ENCODE assay signal across 14 cellular contexts in genomic region chr10:132541601-132542011, GRCh38. TPM values are rescaled to one million over a fixed set of nuclear protein-coding genes. Genes with fewer than 3 reads are reported as not detected.
DNase-seq lines count a peak whose midpoint lies in the region; ATAC-seq, FAIRE-seq and TF ChIP-seq lines count a peak whose summit lies in the region.
"Had no signal": no experiment of that assay in that cellular context is flagged by ENCODE, and none has a peak within 500 bp of the region (broad histone marks: within the 10 kb centered on the region; RNA-seq: fewer than 3 reads in every experiment).

No MANE protein-coding gene starts in this region.

- intact Hi-C loops in activated naive CD4-positive, alpha-beta T cell treated with anti-CD3 and anti-CD28 coated beads for 36 hours (cut with micrococcal nuclease): loop anchor here (5.0 kb wide), 1 partner anchor 716 kb away; no protein-coding TSS in a partner anchor
- intact Hi-C loops in lower lobe of right lung (cut with DNase I): no loop called here

- H3K23ac ChIP-seq in H1 (ENCODE audit: insufficient read length): no peak overlapping the region

- H3K36me3 Mint-ChIP-seq in activated naive CD4-positive, alpha-beta T cell treated with anti-CD3 and anti-CD28 coated beads for 36 hours (ENCODE audit: low read depth): peaks cover 9% of the 10 kb centered on the region
- peaks cover 12 to 33% of the 10 kb centered on the region in 2 donors for H3K36me3 Mint-ChIP-seq in stimulated activated naive B cell treated with anti-CD40 and anti-IgM and Interleukin-4, amounts not matched to agents 10 μg/mL and 1 μg/mL and 100 μg/mL, for 72 hours

- no peak overlapping the region for H3K4ac ChIP-seq in H1 (replicated peaks; ENCODE audit: insufficient read length, low read depth, low read length)

- H2BK12ac ChIP-seq in H1 (ENCODE audit: low read depth, low read length): no peak overlapping the region

- H3K4me1 ChIP-seq in H1 (replicated peaks in 1 of 4; ENCODE audit: control insufficient read depth in 3 of 4, insufficient read depth in 4 of 4, low read length in 3 of 4) (peaks cover 0 to 29% (median 18%) of the 10 kb centered on the region in 4 experiments; a peak in 6 of 7 replicates), lower lobe of right lung (peaks cover 73% of the 10 kb centered on the region)

- no peak overlapping the region for H2BK5ac ChIP-seq in H1 (ENCODE audit: low read depth, low read length)

- H3K27me3 Mint-ChIP-seq in activated naive CD4-positive, alpha-beta T cell treated with anti-CD3 and anti-CD28 coated beads for 36 hours (ENCODE audit: low read depth): no peaks in the 10 kb centered on the region
- no peaks in the 10 kb centered on the region for H3K27me3 Mint-ChIP-seq in stimulated activated naive B cell treated with anti-CD40 and anti-IgM and Interleukin-4, amounts not matched to agents 10 μg/mL and 1 μg/mL and 100 μg/mL, for 72 hours

- no peak overlapping the region for H3K14ac ChIP-seq in H1 (ENCODE audit: insufficient read length)

- in situ Hi-C loops in brain microvascular endothelial cell (cut with HindIII; ENCODE audit: low pct_ligation_motif_present, low sequenced_read_pairs): no loop called here

- H3K56ac ChIP-seq in H1 (replicated peaks; ENCODE audit: insufficient read length, low read depth, low read length): no peak overlapping the region

- peak; percentile 76 for DNase-seq in activated naive CD4-positive, alpha-beta T cell treated with anti-CD3 and anti-CD28 coated beads for 36 hours
- DNase-seq in activated naive CD4-positive, alpha-beta T cell treated with anti-CD3 and anti-CD28 coated beads, Interleukin-2, amount 50 U/mL, for 16 hours: no peak
- DNase-seq in RWPE1 (ENCODE audit: low spot score) (no peak), H1 (ENCODE audit: low read depth in 1 of 2, low spot score in 2 of 2) (no peak), lower lobe of right lung (no peak), brain microvascular endothelial cell (no peak)
- no peak for DNase-seq in stimulated activated naive B cell treated with anti-CD40 and anti-IgM and Interleukin-4, amounts not matched to agents 10 μg/mL and 1 μg/mL and 100 μg/mL, for 72 hours
- DNase-seq: activated CD4-positive, alpha-beta T cell treated with anti-CD3 and anti-CD28 coated beads, Interleukin-2, amount 50 U/mL, for 1 hour; HCEC 1CT; mesenchymal stem cell; NCI-H510A had no signal

- POLR2A ChIA-PET in RWPE1 (lab: Yijun Ruan, JAX; ENCODE audit: low non-redundant PET): no interaction called here
- POLR2A ChIA-PET in H1 (lab: Charles Lee; ENCODE audit: partially characterized antibody): interaction anchor here (0.9 kb wide), 1 partner anchor 20 kb away, joined by 3 read pairs; no protein-coding TSS in a partner anchor

- H3K4me1 Mint-ChIP-seq in activated naive CD4-positive, alpha-beta T cell treated with anti-CD3 and anti-CD28 coated beads for 36 hours (ENCODE audit: low read depth): peaks cover 76% of the 10 kb centered on the region
- H3K4me1 Mint-ChIP-seq in stimulated activated naive B cell treated with anti-CD40 and anti-IgM and Interleukin-4, amounts not matched to agents 10 μg/mL and 1 μg/mL and 100 μg/mL, for 72 hours: peaks cover 56 to 61% of the 10 kb centered on the region in 2 donors

- no peak overlapping the region for H2BK120ac ChIP-seq in H1 (replicated peaks; ENCODE audit: low read depth, low read length)

- WGBS in H1 (ENCODE audit: extremely low coverage in 1 of 2, insufficient coverage in 1 of 2, insufficient read length in 1 of 2, insufficient replicate concordance in 2 of 2, low coverage in 1 of 2, low lambda C conversion rate in 2 of 2, missing lambda C conversion rate in 1 of 2), 2 experiments: 72% methylated on average over 3 of the region's 3 CpGs; no CpG with 5 or more reads in 1 of the 2 experiments

- H3K79me2 ChIP-seq in H1 (ENCODE audit: control insufficient read depth in 1 of 2, insufficient read depth in 2 of 2, low read length in 2 of 2): peaks cover 0 to 41% of the 10 kb centered on the region in 2 experiments; a peak in 2 of 4 replicates

- no peak overlapping the region for H2BK20ac ChIP-seq in H1 (ENCODE audit: low read length)

- H2BK15ac ChIP-seq in H1 (ENCODE audit: low read length): 0 out of 2 replicates have a peak overlapping the region, but pooled peaks have one; percentile 8

- no peak for FAIRE-seq in H1 (lab: Jason Lieb, UNC)
- FAIRE-seq: urothelium cell line had no signal

- CTCF ChIA-PET in activated naive CD4-positive, alpha-beta T cell treated with anti-CD3 and anti-CD28 coated beads for 36 hours (lab: Charles Lee): interaction anchor here (1.3 to 4.5 kb wide), 3 partner anchors 9 to 94 kb away, joined by 3 to 28 read pairs (median 8); no protein-coding TSS in a partner anchor
- CTCF ChIA-PET in RWPE1 (lab: Yijun Ruan, JAX): interaction anchor here (0.5 to 0.8 kb wide), 4 partner anchors 13 to 62 kb away, joined by 3 to 5 read pairs (median 4); no protein-coding TSS in a partner anchor
- CTCF ChIA-PET in H1 (lab: Charles Lee; ENCODE audit: partially characterized antibody): interaction anchor here (0.6 to 3.1 kb wide), 4 partner anchors 18 to 91 kb away, joined by 3 to 11 read pairs (median 6); no protein-coding TSS in a partner anchor

- H3K9me3 ChIP-seq in H1 (ENCODE audit: insufficient read depth in 2 of 2, low read depth in 1 of 2, low read length in 1 of 2) (no peaks in the 10 kb centered on the region), lower lobe of right lung (no peaks in the 10 kb centered on the region)
- H3K9me3 ChIP-seq: SJSA1 had no signal

- H3K36me3 ChIP-seq in H1 (ENCODE audit: control insufficient read depth in 2 of 4, insufficient read depth in 4 of 4, low read length in 3 of 4) (no peaks in the 10 kb centered on the region), lower lobe of right lung (no peaks in the 10 kb centered on the region), brain microvascular endothelial cell (replicated peaks) (no peaks in the 10 kb centered on the region)

- no peak overlapping the region for H4K91ac ChIP-seq in H1 (replicated peaks; ENCODE audit: insufficient read length, low read length)

- peaks cover 2 to 16% of the 10 kb centered on the region in 2 experiments for H4K20me1 ChIP-seq in H1 (replicated peaks in 1 of 2; ENCODE audit: control insufficient read depth in 1 of 2, insufficient read depth in 2 of 2, low read length in 2 of 2)

- peaks cover 0 to 9% (median 5%) of the 10 kb centered on the region in 4 experiments; a peak in 5 of 7 replicates for H3K27me3 ChIP-seq in H1 (replicated peaks in 1 of 4; ENCODE audit: control insufficient read depth in 3 of 4, extremely low read depth in 1 of 4, insufficient read depth in 3 of 4, low read length in 3 of 4)
- H3K27me3 ChIP-seq in lower lobe of right lung (ENCODE audit: low read depth): no peaks in the 10 kb centered on the region
- no peaks in the 10 kb centered on the region for H3K27me3 ChIP-seq in brain microvascular endothelial cell (replicated peaks)
- H3K27me3 ChIP-seq: SJSA1 had no signal

- TF ChIP-seq CTCF in RWPE1 (conservative IDR thresholded peaks at IDR 0.05; ENCODE audit: low read depth): no peak
- no peak for TF ChIP-seq CTCF in H1 (IDR thresholded peaks at IDR 0.05; ENCODE audit: control extremely low read depth in 1 of 3, insufficient read depth in 1 of 3, low read depth in 1 of 3, low read length in 3 of 3)
- TF ChIP-seq CTCF in lower lobe of right lung (IDR thresholded peaks at IDR 0.05): no peak
- no peak for TF ChIP-seq CTCF in brain microvascular endothelial cell (IDR thresholded peaks at IDR 0.05; ENCODE audit: low read depth, low read length, missing control alignments)

- H3K27ac Mint-ChIP-seq in activated naive CD4-positive, alpha-beta T cell treated with anti-CD3 and anti-CD28 coated beads for 36 hours: peak overlapping the region; percentile 96
- H3K27ac Mint-ChIP-seq in stimulated activated naive B cell treated with anti-CD40 and anti-IgM and Interleukin-4, amounts not matched to agents 10 μg/mL and 1 μg/mL and 100 μg/mL, for 72 hours: peak overlapping the region; percentile 20

- no peak overlapping the region for H4K8ac ChIP-seq in H1 (ENCODE audit: extremely low read depth, insufficient read depth, low read length)

- peaks cover 8% of the 10 kb centered on the region for H3K79me1 ChIP-seq in H1 (ENCODE audit: low read depth, low read length)

- H3K27ac ChIP-seq in RWPE1 (peak overlapping the region; percentile 4; the same call in 1 of the 2 replicates), H1 (ENCODE audit: low read depth, low read length) (no peak overlapping the region), lower lobe of right lung (no peak overlapping the region), brain microvascular endothelial cell (no peak overlapping the region)
- H3K27ac ChIP-seq: SJSA1 had no signal

- H3K4me3 Mint-ChIP-seq in activated naive CD4-positive, alpha-beta T cell treated with anti-CD3 and anti-CD28 coated beads for 36 hours: peak overlapping the region; percentile 88
- H3K4me3 Mint-ChIP-seq in stimulated activated naive B cell treated with anti-CD40 and anti-IgM and Interleukin-4, amounts not matched to agents 10 μg/mL and 1 μg/mL and 100 μg/mL, for 72 hours: peak overlapping the region; percentile 52 to 98

- ATAC-seq in stimulated activated naive B cell treated with anti-CD40 and anti-IgM and Interleukin-4, amounts not matched to agents 10 μg/mL and 1 μg/mL and 100 μg/mL, for 72 hours (replicated peaks): no peak
- no peak for ATAC-seq in lower lobe of right lung
- ATAC-seq in GM21529 (IDR thresholded peaks at IDR 0.05; ENCODE audit: unreplicated experiment): no peak

- H3K9ac ChIP-seq in H1 (replicated peaks in 1 of 4; ENCODE audit: extremely low read depth in 1 of 4, low read depth in 3 of 4, low read length in 3 of 4): no peak overlapping the region

- H3K23me2 ChIP-seq in H1 (ENCODE audit: low read depth, low read length): peaks cover 4% of the 10 kb centered on the region; the same call in 1 of the 2 replicates

- H3K4me3 ChIP-seq in H1 (ENCODE audit: extremely low read depth in 1 of 4, insufficient read depth in 2 of 4, low read depth in 3 of 4, low read length in 4 of 4): no peak overlapping the region
- no peak overlapping the region for H3K4me3 ChIP-seq in lower lobe of right lung
- no peak overlapping the region for H3K4me3 ChIP-seq in brain microvascular endothelial cell (ENCODE audit: low read depth, low read length)
- H3K4me3 ChIP-seq: SJSA1 had no signal

- H3K4me2 ChIP-seq in H1 (ENCODE audit: insufficient read depth in 1 of 2, low read depth in 2 of 2, low read length in 2 of 2): no peak overlapping the region; a peak in 1 of 4 replicates

- no peak for TF ChIP-seq POLR2A in H1 (IDR thresholded peaks at IDR 0.05; ENCODE audit: control extremely low read depth in 1 of 2, low read depth in 2 of 2, low read length in 2 of 2)

- no peak for TF ChIP-seq EP300 in H1 (IDR thresholded peaks at IDR 0.05; ENCODE audit: borderline replicate concordance in 1 of 2, low read depth in 2 of 2, low read length in 2 of 2)

- TF ChIP-seq RAD21 in H1 (IDR thresholded peaks at IDR 0.05 in 1 of 2, conservative IDR thresholded peaks at IDR 0.05 in 1 of 2; ENCODE audit: low read depth in 2 of 2, low read length in 2 of 2): no peak

- H4K5ac ChIP-seq in H1 (ENCODE audit: insufficient read length, low read depth, low read length): no peak overlapping the region

- no peaks in the 10 kb centered on the region for H3K9me3 Mint-ChIP-seq in activated naive CD4-positive, alpha-beta T cell treated with anti-CD3 and anti-CD28 coated beads for 36 hours
- H3K9me3 Mint-ChIP-seq in stimulated activated naive B cell treated with anti-CD40 and anti-IgM and Interleukin-4, amounts not matched to agents 10 μg/mL and 1 μg/mL and 100 μg/mL, for 72 hours: no peaks in the 10 kb centered on the region

- no peak overlapping the region for H2AFZ ChIP-seq in H1 (ENCODE audit: low read length)

- no peak overlapping the region for H3K18ac ChIP-seq in H1 (ENCODE audit: extremely low read depth, low read length)

- H2AK5ac ChIP-seq in H1 (ENCODE audit: low read depth, low read length): no peak overlapping the region

RNA-seq across cellular contexts. Expression of gene INPP5A, which starts 4.0 kb away (rescaled TPM):
- total RNA-seq in activated naive CD4-positive, alpha-beta T cell treated with anti-CD3 and anti-CD28 coated beads for 36 hours: 10 to 100 TPM; 17.3 to 19.5 TPM
- total RNA-seq in H1 (2021; fragmentation: NEBNext Ultra II Directional; extraction: Animal tissue kit (Norgen Biotek cat#: 25700)): 25.5 and 27.5 TPM in 2 replicates
- polyA plus RNA-seq in H1 (2011; rRNA removed): 16.8 and 19.7 TPM in 2 replicates
- 15.9 TPM for polyA plus RNA-seq in H1 (2011; cell fraction: cytosol; rRNA removed)
- polyA plus RNA-seq in H1 (2011; cell fraction: nucleus; rRNA removed): 12.0 TPM
- polyA plus RNA-seq in H1 (2012, experiment 1 of 2): 16.0 to 19.8 TPM (median 18.0 TPM) in 4 replicates
- 19.3 TPM for polyA plus RNA-seq in H1 (2012, experiment 2 of 2)
- 15.4 TPM for polyA plus RNA-seq in H1 (2013, experiment 1 of 2)
- 14.7 TPM for polyA plus RNA-seq in H1 (2013, experiment 2 of 2)
- 21.6 and 22.1 TPM in 2 replicates for polyA minus RNA-seq in H1 (2011; rRNA and poly(A)+ RNA removed)
- polyA minus RNA-seq in H1 (2011; cell fraction: cytosol; rRNA and poly(A)+ RNA removed): 12.3 TPM
- polyA minus RNA-seq in H1 (2011; cell fraction: nucleus; rRNA and poly(A)+ RNA removed): 12.1 TPM
- total RNA-seq in lower lobe of right lung: 34.1 TPM
